Comparison of ENCODE assay signal across 1 cellular context in the genomic region with DNA sequence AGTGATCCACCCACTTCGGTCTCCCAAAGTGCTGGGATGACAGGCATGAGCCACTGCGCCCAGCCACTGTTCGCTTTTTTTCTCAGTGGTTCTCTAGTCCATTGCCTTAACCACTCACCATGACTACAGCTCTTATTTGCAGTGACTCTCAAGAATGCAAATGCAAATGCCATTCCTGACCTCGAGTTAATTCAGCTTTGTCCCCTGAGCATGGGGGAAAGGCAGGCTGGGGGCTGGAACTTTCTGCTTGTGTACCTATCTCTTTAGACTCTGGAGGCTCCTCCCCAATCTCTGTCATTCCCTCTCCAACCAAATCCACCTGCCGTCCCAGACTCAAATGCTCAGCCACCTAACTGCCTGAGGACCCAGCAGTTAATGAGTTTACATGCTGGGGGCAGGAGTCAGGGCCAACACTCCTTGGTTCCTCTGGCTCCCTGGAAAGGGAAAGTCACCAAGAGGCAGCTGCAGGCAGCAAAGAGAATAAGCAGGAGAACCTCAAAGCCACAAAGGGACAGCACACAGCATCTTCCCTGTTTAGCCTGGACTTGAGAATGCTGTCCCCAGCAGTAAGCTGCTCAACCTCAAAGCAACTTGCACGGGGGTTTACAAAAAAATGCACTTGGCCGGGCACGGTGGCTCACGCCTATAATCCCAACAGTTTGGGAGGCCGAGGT.
TF ChIP-seq lines count a peak whose summit lies in the region.

No MANE protein-coding gene starts in this region.

TF ChIP-seq in HepG2, 621 proteins besides CTCF, POLR2A, EP300 and RAD21 (continued from another document):
- TF ChIP-seq ZNF383 (CRISPR knock-in tag; IDR thresholded peaks at IDR 0.05; ENCODE audit: borderline replicate concordance) (0 out of 2 replicates have a peak, but pooled peaks have one; percentile 72), RFX1 (IDR thresholded peaks at IDR 0.05) (peak; percentile 47), POLR2G (IDR thresholded peaks at IDR 0.05; ENCODE audit: low read depth, low read length) (0 out of 2 replicates have a peak, but pooled peaks have one; percentile 32), ZSCAN25 (CRISPR knock-in tag; IDR thresholded peaks at IDR 0.05) (no peak), ZSCAN29 (CRISPR knock-in tag; conservative IDR thresholded peaks at IDR 0.05) (0 out of 2 replicates have a peak, but pooled peaks have one; percentile 37), BORCS8-MEF2B (CRISPR knock-in tag; IDR thresholded peaks at IDR 0.05) (0 out of 2 replicates have a peak, but pooled peaks have one; percentile 26), TEAD3 (CRISPR knock-in tag; optimal IDR thresholded peaks at IDR 0.05; ENCODE audit: borderline replicate concordance) (peak; percentile 70), FOXA1 (IDR thresholded peaks at IDR 0.05) (no peak), FOXA1 (CRISPR knock-in tag; IDR thresholded peaks at IDR 0.05) (peak; percentile 46)
- TF ChIP-seq, protein P1, sequence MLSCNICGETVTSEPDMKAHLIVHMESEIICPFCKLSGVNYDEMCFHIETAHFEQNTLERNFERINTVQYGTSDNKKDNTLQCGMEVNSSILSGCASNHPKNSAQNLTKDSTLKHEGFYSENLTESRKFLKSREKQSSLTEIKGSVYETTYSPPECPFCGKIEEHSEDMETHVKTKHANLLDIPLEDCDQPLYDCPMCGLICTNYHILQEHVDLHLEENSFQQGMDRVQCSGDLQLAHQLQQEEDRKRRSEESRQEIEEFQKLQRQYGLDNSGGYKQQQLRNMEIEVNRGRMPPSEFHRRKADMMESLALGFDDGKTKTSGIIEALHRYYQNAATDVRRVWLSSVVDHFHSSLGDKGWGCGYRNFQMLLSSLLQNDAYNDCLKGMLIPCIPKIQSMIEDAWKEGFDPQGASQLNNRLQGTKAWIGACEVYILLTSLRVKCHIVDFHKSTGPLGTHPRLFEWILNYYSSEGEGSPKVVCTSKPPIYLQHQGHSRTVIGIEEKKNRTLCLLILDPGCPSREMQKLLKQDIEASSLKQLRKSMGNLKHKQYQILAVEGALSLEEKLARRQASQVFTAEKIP (CRISPR knock-in tag; IDR thresholded peaks at IDR 0.05; ENCODE audit: borderline replicate concordance), result no peak
- TF ChIP-seq, protein P2, sequence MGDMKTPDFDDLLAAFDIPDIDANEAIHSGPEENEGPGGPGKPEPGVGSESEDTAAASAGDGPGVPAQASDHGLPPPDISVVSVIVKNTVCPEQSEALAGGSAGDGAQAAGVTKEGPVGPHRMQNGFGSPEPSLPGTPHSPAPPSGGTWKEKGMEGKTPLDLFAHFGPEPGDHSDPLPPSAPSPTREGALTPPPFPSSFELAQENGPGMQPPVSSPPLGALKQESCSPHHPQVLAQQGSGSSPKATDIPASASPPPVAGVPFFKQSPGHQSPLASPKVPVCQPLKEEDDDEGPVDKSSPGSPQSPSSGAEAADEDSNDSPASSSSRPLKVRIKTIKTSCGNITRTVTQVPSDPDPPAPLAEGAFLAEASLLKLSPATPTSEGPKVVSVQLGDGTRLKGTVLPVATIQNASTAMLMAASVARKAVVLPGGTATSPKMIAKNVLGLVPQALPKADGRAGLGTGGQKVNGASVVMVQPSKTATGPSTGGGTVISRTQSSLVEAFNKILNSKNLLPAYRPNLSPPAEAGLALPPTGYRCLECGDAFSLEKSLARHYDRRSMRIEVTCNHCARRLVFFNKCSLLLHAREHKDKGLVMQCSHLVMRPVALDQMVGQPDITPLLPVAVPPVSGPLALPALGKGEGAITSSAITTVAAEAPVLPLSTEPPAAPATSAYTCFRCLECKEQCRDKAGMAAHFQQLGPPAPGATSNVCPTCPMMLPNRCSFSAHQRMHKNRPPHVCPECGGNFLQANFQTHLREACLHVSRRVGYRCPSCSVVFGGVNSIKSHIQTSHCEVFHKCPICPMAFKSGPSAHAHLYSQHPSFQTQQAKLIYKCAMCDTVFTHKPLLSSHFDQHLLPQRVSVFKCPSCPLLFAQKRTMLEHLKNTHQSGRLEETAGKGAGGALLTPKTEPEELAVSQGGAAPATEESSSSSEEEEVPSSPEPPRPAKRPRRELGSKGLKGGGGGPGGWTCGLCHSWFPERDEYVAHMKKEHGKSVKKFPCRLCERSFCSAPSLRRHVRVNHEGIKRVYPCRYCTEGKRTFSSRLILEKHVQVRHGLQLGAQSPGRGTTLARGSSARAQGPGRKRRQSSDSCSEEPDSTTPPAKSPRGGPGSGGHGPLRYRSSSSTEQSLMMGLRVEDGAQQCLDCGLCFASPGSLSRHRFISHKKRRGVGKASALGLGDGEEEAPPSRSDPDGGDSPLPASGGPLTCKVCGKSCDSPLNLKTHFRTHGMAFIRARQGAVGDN (CRISPR knock-in tag; IDR thresholded peaks at IDR 0.05), result peak; percentile 32; the same call in 1 of the 2 replicates
- TF ChIP-seq, protein P3, sequence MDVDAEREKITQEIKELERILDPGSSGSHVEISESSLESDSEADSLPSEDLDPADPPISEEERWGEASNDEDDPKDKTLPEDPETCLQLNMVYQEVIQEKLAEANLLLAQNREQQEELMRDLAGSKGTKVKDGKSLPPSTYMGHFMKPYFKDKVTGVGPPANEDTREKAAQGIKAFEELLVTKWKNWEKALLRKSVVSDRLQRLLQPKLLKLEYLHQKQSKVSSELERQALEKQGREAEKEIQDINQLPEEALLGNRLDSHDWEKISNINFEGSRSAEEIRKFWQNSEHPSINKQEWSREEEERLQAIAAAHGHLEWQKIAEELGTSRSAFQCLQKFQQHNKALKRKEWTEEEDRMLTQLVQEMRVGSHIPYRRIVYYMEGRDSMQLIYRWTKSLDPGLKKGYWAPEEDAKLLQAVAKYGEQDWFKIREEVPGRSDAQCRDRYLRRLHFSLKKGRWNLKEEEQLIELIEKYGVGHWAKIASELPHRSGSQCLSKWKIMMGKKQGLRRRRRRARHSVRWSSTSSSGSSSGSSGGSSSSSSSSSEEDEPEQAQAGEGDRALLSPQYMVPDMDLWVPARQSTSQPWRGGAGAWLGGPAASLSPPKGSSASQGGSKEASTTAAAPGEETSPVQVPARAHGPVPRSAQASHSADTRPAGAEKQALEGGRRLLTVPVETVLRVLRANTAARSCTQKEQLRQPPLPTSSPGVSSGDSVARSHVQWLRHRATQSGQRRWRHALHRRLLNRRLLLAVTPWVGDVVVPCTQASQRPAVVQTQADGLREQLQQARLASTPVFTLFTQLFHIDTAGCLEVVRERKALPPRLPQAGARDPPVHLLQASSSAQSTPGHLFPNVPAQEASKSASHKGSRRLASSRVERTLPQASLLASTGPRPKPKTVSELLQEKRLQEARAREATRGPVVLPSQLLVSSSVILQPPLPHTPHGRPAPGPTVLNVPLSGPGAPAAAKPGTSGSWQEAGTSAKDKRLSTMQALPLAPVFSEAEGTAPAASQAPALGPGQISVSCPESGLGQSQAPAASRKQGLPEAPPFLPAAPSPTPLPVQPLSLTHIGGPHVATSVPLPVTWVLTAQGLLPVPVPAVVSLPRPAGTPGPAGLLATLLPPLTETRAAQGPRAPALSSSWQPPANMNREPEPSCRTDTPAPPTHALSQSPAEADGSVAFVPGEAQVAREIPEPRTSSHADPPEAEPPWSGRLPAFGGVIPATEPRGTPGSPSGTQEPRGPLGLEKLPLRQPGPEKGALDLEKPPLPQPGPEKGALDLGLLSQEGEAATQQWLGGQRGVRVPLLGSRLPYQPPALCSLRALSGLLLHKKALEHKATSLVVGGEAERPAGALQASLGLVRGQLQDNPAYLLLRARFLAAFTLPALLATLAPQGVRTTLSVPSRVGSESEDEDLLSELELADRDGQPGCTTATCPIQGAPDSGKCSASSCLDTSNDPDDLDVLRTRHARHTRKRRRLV (CRISPR knock-in tag; IDR thresholded peaks at IDR 0.05), result no peak
- TF ChIP-seq, protein P4, sequence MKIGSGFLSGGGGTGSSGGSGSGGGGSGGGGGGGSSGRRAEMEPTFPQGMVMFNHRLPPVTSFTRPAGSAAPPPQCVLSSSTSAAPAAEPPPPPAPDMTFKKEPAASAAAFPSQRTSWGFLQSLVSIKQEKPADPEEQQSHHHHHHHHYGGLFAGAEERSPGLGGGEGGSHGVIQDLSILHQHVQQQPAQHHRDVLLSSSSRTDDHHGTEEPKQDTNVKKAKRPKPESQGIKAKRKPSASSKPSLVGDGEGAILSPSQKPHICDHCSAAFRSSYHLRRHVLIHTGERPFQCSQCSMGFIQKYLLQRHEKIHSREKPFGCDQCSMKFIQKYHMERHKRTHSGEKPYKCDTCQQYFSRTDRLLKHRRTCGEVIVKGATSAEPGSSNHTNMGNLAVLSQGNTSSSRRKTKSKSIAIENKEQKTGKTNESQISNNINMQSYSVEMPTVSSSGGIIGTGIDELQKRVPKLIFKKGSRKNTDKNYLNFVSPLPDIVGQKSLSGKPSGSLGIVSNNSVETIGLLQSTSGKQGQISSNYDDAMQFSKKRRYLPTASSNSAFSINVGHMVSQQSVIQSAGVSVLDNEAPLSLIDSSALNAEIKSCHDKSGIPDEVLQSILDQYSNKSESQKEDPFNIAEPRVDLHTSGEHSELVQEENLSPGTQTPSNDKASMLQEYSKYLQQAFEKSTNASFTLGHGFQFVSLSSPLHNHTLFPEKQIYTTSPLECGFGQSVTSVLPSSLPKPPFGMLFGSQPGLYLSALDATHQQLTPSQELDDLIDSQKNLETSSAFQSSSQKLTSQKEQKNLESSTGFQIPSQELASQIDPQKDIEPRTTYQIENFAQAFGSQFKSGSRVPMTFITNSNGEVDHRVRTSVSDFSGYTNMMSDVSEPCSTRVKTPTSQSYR (CRISPR knock-in tag; IDR thresholded peaks at IDR 0.05; ENCODE audit: borderline replicate concordance), result no peak
- TF ChIP-seq, protein P5, sequence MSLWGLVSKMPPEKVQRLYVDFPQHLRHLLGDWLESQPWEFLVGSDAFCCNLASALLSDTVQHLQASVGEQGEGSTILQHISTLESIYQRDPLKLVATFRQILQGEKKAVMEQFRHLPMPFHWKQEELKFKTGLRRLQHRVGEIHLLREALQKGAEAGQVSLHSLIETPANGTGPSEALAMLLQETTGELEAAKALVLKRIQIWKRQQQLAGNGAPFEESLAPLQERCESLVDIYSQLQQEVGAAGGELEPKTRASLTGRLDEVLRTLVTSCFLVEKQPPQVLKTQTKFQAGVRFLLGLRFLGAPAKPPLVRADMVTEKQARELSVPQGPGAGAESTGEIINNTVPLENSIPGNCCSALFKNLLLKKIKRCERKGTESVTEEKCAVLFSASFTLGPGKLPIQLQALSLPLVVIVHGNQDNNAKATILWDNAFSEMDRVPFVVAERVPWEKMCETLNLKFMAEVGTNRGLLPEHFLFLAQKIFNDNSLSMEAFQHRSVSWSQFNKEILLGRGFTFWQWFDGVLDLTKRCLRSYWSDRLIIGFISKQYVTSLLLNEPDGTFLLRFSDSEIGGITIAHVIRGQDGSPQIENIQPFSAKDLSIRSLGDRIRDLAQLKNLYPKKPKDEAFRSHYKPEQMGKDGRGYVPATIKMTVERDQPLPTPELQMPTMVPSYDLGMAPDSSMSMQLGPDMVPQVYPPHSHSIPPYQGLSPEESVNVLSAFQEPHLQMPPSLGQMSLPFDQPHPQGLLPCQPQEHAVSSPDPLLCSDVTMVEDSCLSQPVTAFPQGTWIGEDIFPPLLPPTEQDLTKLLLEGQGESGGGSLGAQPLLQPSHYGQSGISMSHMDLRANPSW (CRISPR knock-in tag; IDR thresholded peaks at IDR 0.05; ENCODE audit: borderline replicate concordance), result no peak
- TF ChIP-seq, protein P6, sequence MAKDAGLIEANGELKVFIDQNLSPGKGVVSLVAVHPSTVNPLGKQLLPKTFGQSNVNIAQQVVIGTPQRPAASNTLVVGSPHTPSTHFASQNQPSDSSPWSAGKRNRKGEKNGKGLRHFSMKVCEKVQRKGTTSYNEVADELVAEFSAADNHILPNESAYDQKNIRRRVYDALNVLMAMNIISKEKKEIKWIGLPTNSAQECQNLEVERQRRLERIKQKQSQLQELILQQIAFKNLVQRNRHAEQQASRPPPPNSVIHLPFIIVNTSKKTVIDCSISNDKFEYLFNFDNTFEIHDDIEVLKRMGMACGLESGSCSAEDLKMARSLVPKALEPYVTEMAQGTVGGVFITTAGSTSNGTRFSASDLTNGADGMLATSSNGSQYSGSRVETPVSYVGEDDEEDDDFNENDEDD (CRISPR knock-in tag; IDR thresholded peaks at IDR 0.05; ENCODE audit: borderline replicate concordance), result peak; percentile 32; the same call in 1 of the 2 replicates
